In genomic region chr16:54077412-54077821, GRCh38 we compare ENCODE assay signal across 10 cellular contexts.
DNase-seq lines count a peak whose midpoint lies in the region; TF ChIP-seq lines count a peak whose summit lies in the region.
"Had no signal": no experiment of that assay in that cellular context is flagged by ENCODE, and none has a peak within 500 bp of the region (broad histone marks: within the 10 kb centered on the region; RNA-seq: fewer than 3 reads in every experiment).

No MANE protein-coding gene starts in this region.

- H3K9me3 Mint-ChIP-seq in H9 = no peaks in the 10 kb centered on the region

- no peak overlapping the region for H3K56ac ChIP-seq in H9 (ENCODE audit: insufficient read length, low read depth, low read length)

- H3K79me1 ChIP-seq in H9 (ENCODE audit: insufficient read depth, low read depth, low read length, poor library complexity, severe bottlenecking) = no peaks in the 10 kb centered on the region

- no peaks in the 10 kb centered on the region for H3K36me3 ChIP-seq in Karpas-422 (ENCODE audit: insufficient read depth, low read length)
- H3K36me3 ChIP-seq: ovary had no signal

- no peak for DNase-seq in H9
- peak; percentile 78 for DNase-seq in RWPE1 (ENCODE audit: low spot score)
- peak; percentile 51 for DNase-seq in epithelial cell of proximal tubule (ENCODE audit: low read depth)
- DNase-seq in retinal pigment epithelial cell (ENCODE audit: low read depth) = peak; percentile 23
- DNase-seq in Karpas-422 = no peak
- DNase-seq in COLO668 (lab: John Stamatoyannopoulos, UW; ENCODE audit: unreplicated experiment) = no peak
- no peak for DNase-seq in NCI-H1092 (lab: John Stamatoyannopoulos, UW)
- DNase-seq: activated CD4-positive, alpha-beta T cell treated with anti-CD3 and anti-CD28 coated beads, Interleukin-2, amount 50 U/mL, for 4 hours; activated naive CD4-positive, alpha-beta T cell treated with anti-CD3 and anti-CD28 coated beads, Interleukin-2, amount 50 U/mL, for 16 hours; ovary had no signal

- no peaks in the 10 kb centered on the region for H3K9me3 ChIP-seq in H9 (ENCODE audit: control insufficient read depth, low read depth, low read length)
- no peaks in the 10 kb centered on the region for H3K9me3 ChIP-seq in Karpas-422 (ENCODE audit: low read length)
- H3K9me3 ChIP-seq: ovary had no signal

- H3K18ac ChIP-seq in H9 (ENCODE audit: insufficient read length, low read depth, low read length) = no peak overlapping the region

- no peak overlapping the region for H2BK20ac ChIP-seq in H9 (ENCODE audit: low read depth, low read length, poor library complexity, severe bottlenecking)

- no peak overlapping the region for H3K4me3 Mint-ChIP-seq in H9

- no peak overlapping the region for H3K4me2 ChIP-seq in H9 (ENCODE audit: insufficient read depth, insufficient read length, low read length)
- H3K4me2 ChIP-seq in Karpas-422 (ENCODE audit: low read depth, low read length, poor library complexity, severe bottlenecking) = no peak overlapping the region

- H3K4me3 ChIP-seq in epithelial cell of proximal tubule (ENCODE audit: low read depth, low read length) (no peak overlapping the region), retinal pigment epithelial cell (ENCODE audit: low read length) (no peak overlapping the region), Karpas-422 (ENCODE audit: low read length) (no peak overlapping the region)
- H3K4me3 ChIP-seq: ovary had no signal

- H2AK5ac ChIP-seq in H9 (ENCODE audit: insufficient read length, low read length) = no peak overlapping the region

- no peak overlapping the region for H3K27ac ChIP-seq in H9 (ENCODE audit: insufficient read length, low read depth, low read length)
- peak overlapping the region; percentile 61 for H3K27ac ChIP-seq in RWPE1
- H3K27ac ChIP-seq in Karpas-422 (ENCODE audit: low read length) = no peak overlapping the region
- H3K27ac ChIP-seq: ovary had no signal

- no peak overlapping the region for H4K5ac ChIP-seq in H9 (ENCODE audit: insufficient read length, low read depth, low read length)

- no peak overlapping the region for H2BK12ac ChIP-seq in H9 (ENCODE audit: insufficient read length, low read depth, low read length)

- H3K4me1 ChIP-seq in H9 (ENCODE audit: insufficient read depth, low read length) (no peaks in the 10 kb centered on the region), Karpas-422 (ENCODE audit: low read length) (no peaks in the 10 kb centered on the region)

- H3T11ph ChIP-seq in H9 (ENCODE audit: low read length) = no peak overlapping the region

- no peak overlapping the region for H2BK120ac ChIP-seq in H9 (ENCODE audit: low read depth, low read length, poor library complexity, severe bottlenecking)

- peaks cover 10 to 15% of the 10 kb centered on the region in 2 experiments for H3K4me1 Mint-ChIP-seq in H9

- CTCF ChIA-PET in RWPE1 (lab: Yijun Ruan, JAX) = no interaction called here

- H3K79me2 ChIP-seq in H9 (ENCODE audit: insufficient read depth, low read length) = no peaks in the 10 kb centered on the region
- peaks cover 3% of the 10 kb centered on the region; the same call in 1 of the 2 replicates for H3K79me2 ChIP-seq in Karpas-422 (ENCODE audit: low read length)

- H2BK15ac ChIP-seq in H9 (ENCODE audit: low read depth, low read length) = no peak overlapping the region

- no peak overlapping the region for H2BK5ac ChIP-seq in H9 (ENCODE audit: insufficient read length, low read length)

- H3K9ac ChIP-seq in H9 (ENCODE audit: extremely low read depth, insufficient read length, low read length) (no peak overlapping the region), Karpas-422 (ENCODE audit: low read length) (no peak overlapping the region)

- no peak overlapping the region for H4K8ac ChIP-seq in H9 (replicated peaks; ENCODE audit: insufficient read length, low read depth, low read length)

- TF ChIP-seq CTCF in H9 (conservative IDR thresholded peaks at IDR 0.05) (no peak), RWPE1 (conservative IDR thresholded peaks at IDR 0.05; ENCODE audit: low read depth) (no peak), epithelial cell of proximal tubule (conservative IDR thresholded peaks at IDR 0.05; ENCODE audit: low read depth, low read length) (no peak), retinal pigment epithelial cell (conservative IDR thresholded peaks at IDR 0.05; ENCODE audit: low read depth, low read length) (no peak)

- H3K23ac ChIP-seq in H9 (ENCODE audit: insufficient read length, low read depth, low read length) = no peak overlapping the region

- H3K14ac ChIP-seq in H9 (ENCODE audit: insufficient read depth, low read length) = no peak overlapping the region

- H3K36me3 Mint-ChIP-seq in H9 (ENCODE audit: insufficient read depth in 1 of 3, low read depth in 3 of 3) = peaks cover 0 to 2% (median 0%) of the 10 kb centered on the region in 3 experiments; a peak in 1 of 7 replicates

- H2AFZ ChIP-seq in H9 (ENCODE audit: low read length) = no peak overlapping the region
- H2AFZ ChIP-seq in Karpas-422 (ENCODE audit: low read length) = no peak overlapping the region

- H3K27me3 ChIP-seq in H9 (ENCODE audit: insufficient read depth, low read length) (no peaks in the 10 kb centered on the region), Karpas-422 (ENCODE audit: low read length) (no peaks in the 10 kb centered on the region)
- H3K27me3 ChIP-seq: ovary had no signal

- WGBS in H9 (ENCODE audit: extremely low coverage, insufficient read length, low lambda C conversion rate) = no CpG with 5 or more reads among the region's 6 CpGs

- no peaks in the 10 kb centered on the region for H3K27me3 Mint-ChIP-seq in H9 (ENCODE audit: low read depth)

- no peaks in the 10 kb centered on the region for H3K23me2 ChIP-seq in H9 (ENCODE audit: insufficient read length, low read depth, low read length, poor library complexity, severe bottlenecking)

- no peaks in the 10 kb centered on the region for H4K20me1 ChIP-seq in H9 (ENCODE audit: control insufficient read depth, insufficient read depth, insufficient read length)
- no peaks in the 10 kb centered on the region for H4K20me1 ChIP-seq in Karpas-422 (ENCODE audit: insufficient read depth, low read depth, low read length)

- H3K4ac ChIP-seq in H9 (ENCODE audit: low read depth, low read length) = no peak overlapping the region

- no peaks in the 10 kb centered on the region for H3K9me2 ChIP-seq in Karpas-422 (replicated peaks; ENCODE audit: insufficient read depth, low read length)

- POLR2A ChIA-PET in RWPE1 (lab: Yijun Ruan, JAX; ENCODE audit: low non-redundant PET) = no interaction called here

- H4K91ac ChIP-seq in H9 (ENCODE audit: insufficient read length, low read depth, low read length) = no peak overlapping the region

- peak overlapping the region in 2 of 3 experiments; percentile 5 to 9; a peak in 2 of 7 replicates for H3K27ac Mint-ChIP-seq in H9

Comparison
In these comparisons a context has a peak if more than half of its experiments do, and no peak if none do; other contexts are left out.
1. DNase-seq: peak in RWPE1 (single experiment), epithelial cell of proximal tubule (single experiment) and retinal pigment epithelial cell (single experiment); none in H9 (single experiment), Karpas-422 (single experiment), COLO668 (single experiment) and NCI-H1092 (single experiment).